In genomic region chr17:1390422-1391367, GRCh38 we compare ENCODE assay signal across 11 cellular contexts. TPM values are rescaled to one million over a fixed set of nuclear protein-coding genes. Genes with fewer than 3 reads are reported as not detected.
A peak's percentile ranks its signal among the peaks of the same experiment; 100 is the strongest.
DNase-seq lines count a peak whose midpoint lies in the region; ATAC-seq and TF ChIP-seq lines count a peak whose summit lies in the region.
"Had no signal": no experiment of that assay in that cellular context is flagged by ENCODE, and none has a peak within 500 bp of the region (broad histone marks: within the 10 kb centered on the region; RNA-seq: fewer than 3 reads in every experiment).

No MANE protein-coding gene starts in this region.

- no peak for DNase-seq in HEK293T (ENCODE audit: extremely low spot score)
- no peak for DNase-seq in Right ventricle myocardium superior
- no peak for DNase-seq in NCI-H1048 (lab: John Stamatoyannopoulos, UW)
- DNase-seq in stimulated activated CD8-positive, alpha-beta memory T cell treated with anti-CD3 and anti-CD28 coated beads, Interleukin-4, amount 100 ng/mL, for 48 hours = no peak
- no peak for DNase-seq in SK-N-DZ (ENCODE audit: low spot score)
- DNase-seq in stimulated activated naive CD4-positive, alpha-beta T cell treated with Interleukin-2 at 50 U/mL for 16 hours (lab: John Stamatoyannopoulos, UW) = no peak
- DNase-seq: activated CD4-positive, alpha-beta T cell treated with anti-CD3 and anti-CD28 coated beads for 4 hours; NCI-H1694 treated with DMSO at 0.1 percent for 48 hours had no signal

- H3K27me3 ChIP-seq in SU-DHL-6 (ENCODE audit: low read length) (no peaks in the 10 kb centered on the region), skeletal muscle tissue (ENCODE audit: control insufficient read depth in 3 of 3, insufficient read depth in 3 of 3, low read length in 3 of 3) (no peaks in the 10 kb centered on the region)

- intact Hi-C loops in Right ventricle myocardium superior (cut with DNase I) = no loop called here

- H3K4me1 ChIP-seq in skeletal muscle tissue (ENCODE audit: control insufficient read depth in 3 of 3, insufficient read depth in 3 of 3, low read length in 3 of 3) = peaks cover 51 to 54% (median 53%) of the 10 kb centered on the region in 3 donors

- POLR2A ChIA-PET in HEK293T (lab: Yijun Ruan, JAX) = interaction anchor here (1.7 to 4.5 kb wide), 3 partner anchors 9 to 14 kb away, joined by 7 to 30 read pairs (median 8); partner anchors contain the start of gene YWHAE

- H3K4me3 ChIP-seq in SU-DHL-6 (ENCODE audit: insufficient read depth, low read length, poor library complexity, severe bottlenecking) (no peak overlapping the region), skeletal muscle tissue (ENCODE audit: low read length in 3 of 3) (peak overlapping the region; percentile 30 to 45 (median 39))
- H3K4me3 ChIP-seq: prostate gland had no signal

- H3K9me2 ChIP-seq in SU-DHL-6 (replicated peaks; ENCODE audit: insufficient read depth, low read length) = no peaks in the 10 kb centered on the region

- peaks cover 48% of the 10 kb centered on the region for H4K20me1 ChIP-seq in SU-DHL-6 (ENCODE audit: low read depth, low read length)

- peak overlapping the region; percentile 25 for H3K4me2 ChIP-seq in SU-DHL-6 (ENCODE audit: low read depth, low read length, poor library complexity, severe bottlenecking)

- no peak overlapping the region for H3K9ac ChIP-seq in SU-DHL-6 (ENCODE audit: low read length)
- peak overlapping the region; percentile 25 to 70 (median 70) for H3K9ac ChIP-seq in skeletal muscle tissue (ENCODE audit: low read depth in 1 of 3, low read length in 3 of 3)

- H3F3A ChIP-seq in SU-DHL-6 (ENCODE audit: insufficient read depth) = peaks cover 33% of the 10 kb centered on the region

- ATAC-seq in Right ventricle myocardium superior (ENCODE audit: poor library complexity) = peak; percentile 82

- no peak overlapping the region; the same call in 1 of the 2 replicates for H3K27ac ChIP-seq in SU-DHL-6 (ENCODE audit: low read depth, low read length)
- H3K27ac ChIP-seq in skeletal muscle tissue (ENCODE audit: low read depth, low read length) = peak overlapping the region; percentile 94
- H3K27ac ChIP-seq: prostate gland had no signal

- no peaks in the 10 kb centered on the region; the same call in 1 of the 2 replicates for H3K36me3 ChIP-seq in SU-DHL-6 (ENCODE audit: low read length)
- H3K36me3 ChIP-seq in skeletal muscle tissue (ENCODE audit: control insufficient read depth in 3 of 3, insufficient read depth in 3 of 3, low read length in 3 of 3) = no peaks in the 10 kb centered on the region
- H3K36me3 ChIP-seq: prostate gland had no signal

- peaks cover 100% of the 10 kb centered on the region for H3K79me2 ChIP-seq in SU-DHL-6 (ENCODE audit: insufficient read depth, low read length)

- TF ChIP-seq CTCF in SU-DHL-6 (IDR thresholded peaks at IDR 0.05; ENCODE audit: insufficient read depth, low read length, poor library complexity, severe bottlenecking) = no peak

- CTCF ChIA-PET in HEK293T (lab: Yijun Ruan, JAX) = interaction anchor here (2.0 kb wide), 1 partner anchor 25 kb away, joined by 10 read pairs; no protein-coding TSS in a partner anchor

- no peak overlapping the region for H2AFZ ChIP-seq in SU-DHL-6 (ENCODE audit: low read depth, low read length, severe bottlenecking)

- H3K9me3 ChIP-seq in SU-DHL-6 (ENCODE audit: insufficient read depth, low read length) = no peaks in the 10 kb centered on the region
- H3K9me3 ChIP-seq in skeletal muscle tissue (ENCODE audit: control insufficient read depth in 3 of 3, low read length in 3 of 3) = no peaks in the 10 kb centered on the region
- H3K9me3 ChIP-seq: prostate gland had no signal

TF ChIP-seq in HEK293T, 16 proteins besides CTCF, POLR2A, EP300 and RAD21:
- TF ChIP-seq PKNOX1 (IDR thresholded peaks at IDR 0.05) (peak; percentile 51), BHLHE40 (IDR thresholded peaks at IDR 0.05; ENCODE audit: borderline replicate concordance) (no peak)
TF ChIP-seq in HEK293T: peak in this region for 1.

RNA-seq across cellular contexts. Expression of gene YWHAE, which starts 9.3 kb away (rescaled TPM):
- 613 TPM for total RNA-seq in Right ventricle myocardium superior
- 280 TPM for total RNA-seq in skeletal muscle tissue
- polyA plus RNA-seq in SK-N-DZ (2014; cell fraction: cytosol; rRNA removed) = 655 and 809 TPM in 2 replicates
- polyA plus RNA-seq in SK-N-DZ (2014; cell fraction: nucleus; rRNA removed) = 346 and 460 TPM in 2 replicates
